11 cellular contexts compared by ENCODE assay signal in genomic region chrX:15202458-15203177, GRCh38.
DNase-seq lines count a peak whose midpoint lies in the region; ATAC-seq and TF ChIP-seq lines count a peak whose summit lies in the region.
"Had no signal": no experiment of that assay in that cellular context is flagged by ENCODE, and none has a peak within 500 bp of the region (broad histone marks: within the 10 kb centered on the region; RNA-seq: fewer than 3 reads in every experiment).

No MANE protein-coding gene starts in this region.

- no peak overlapping the region for H3K14ac ChIP-seq in trophoblast cell (ENCODE audit: low read length)

- H4K91ac ChIP-seq in trophoblast cell (ENCODE audit: low read depth, low read length): no peak overlapping the region

- no peak overlapping the region for H3K18ac ChIP-seq in trophoblast cell (ENCODE audit: low read length)

- DNase-seq in activated CD4-positive, alpha-beta T cell treated with anti-CD3 and anti-CD28 coated beads, Interleukin-2, amount 10 ng/mL, durations not matched to agents 7 days and 5 days: no peak
- no peak for DNase-seq in activated CD4-positive, alpha-beta T cell treated with anti-CD3 and anti-CD28 coated beads, Interleukin-2, amount 50 U/mL, for 4 hours
- DNase-seq in activated T-helper 1 cell treated with anti-CD3 and anti-CD28 coated beads, Interleukin-12 subunit alpha, Interleukin-12 subunit beta, Interleukin-2, Interleukin-4 antibody, amounts not matched to agents 30 ng/mL and 10 ng/mL and 1 ng/mL, durations not matched to agents 14 hours and 24 hours and 36 hours (ENCODE audit: low spot score): no peak
- DNase-seq in retinal pigment epithelial cell (ENCODE audit: low read depth) (peak; percentile 55), trophoblast cell (no peak), Caco-2 (no peak), germinal center (ENCODE audit: low spot score) (no peak)
- DNase-seq: KBM-7, NCI-H82 had no signal

- H2AFZ ChIP-seq in trophoblast cell (ENCODE audit: insufficient read depth, low read length, poor library complexity): no peak overlapping the region

- H2BK12ac ChIP-seq in trophoblast cell (ENCODE audit: low read length): no peak overlapping the region

- peaks cover 10% of the 10 kb centered on the region for H3K27me3 Mint-ChIP-seq in activated CD4-positive, alpha-beta T cell treated with anti-CD3 and anti-CD28 coated beads, Interleukin-2, amount 10 ng/mL, durations not matched to agents 7 days and 5 days
- peaks cover 9% of the 10 kb centered on the region for H3K27me3 Mint-ChIP-seq in activated T-helper 1 cell treated with anti-CD3 and anti-CD28 coated beads, Interleukin-12 subunit alpha, Interleukin-12 subunit beta, Interleukin-2, Interleukin-4 antibody, amounts not matched to agents 30 ng/mL and 10 ng/mL and 1 ng/mL, durations not matched to agents 14 hours and 24 hours and 36 hours (ENCODE audit: insufficient read depth)
- peaks cover 4% of the 10 kb centered on the region for H3K27me3 Mint-ChIP-seq in Caco-2 (ENCODE audit: insufficient read depth, unreplicated experiment)
- H3K27me3 Mint-ChIP-seq: memory B cell had no signal

- no peak overlapping the region for H2AK5ac ChIP-seq in trophoblast cell (ENCODE audit: low read length)

- no peak overlapping the region for H3K4ac ChIP-seq in trophoblast cell (ENCODE audit: low read depth, low read length)

- H3K27me3 ChIP-seq in trophoblast cell (ENCODE audit: insufficient read depth, low read length): no peaks in the 10 kb centered on the region
- H3K27me3 ChIP-seq in Caco-2 (replicated peaks; ENCODE audit: control insufficient read depth, insufficient read depth, low read length): no peaks in the 10 kb centered on the region

- POLR2A ChIA-PET in activated CD4-positive, alpha-beta T cell treated with anti-CD3 and anti-CD28 coated beads, Interleukin-2, amount 10 ng/mL, durations not matched to agents 7 days and 5 days (lab: Charles Lee): no interaction called here
- POLR2A ChIA-PET in Caco-2 (lab: Charles Lee): no interaction called here

- H2BK5ac ChIP-seq in trophoblast cell (ENCODE audit: low read depth, low read length, poor library complexity): no peak overlapping the region

- intact Hi-C loops in activated T-helper 1 cell treated with anti-CD3 and anti-CD28 coated beads, Interleukin-12 subunit alpha, Interleukin-12 subunit beta, Interleukin-2, Interleukin-4 antibody, amounts not matched to agents 30 ng/mL and 10 ng/mL and 1 ng/mL, durations not matched to agents 14 hours and 24 hours and 36 hours (cut with micrococcal nuclease): loop anchor here (5.0 to 10.0 kb wide), 4 partner anchors 405 to 1828 kb away; partner anchors contain the start of gene TCEANC
- intact Hi-C loops in Caco-2 (cut with micrococcal nuclease; ENCODE audit: unreplicated experiment): no loop called here

- no peaks in the 10 kb centered on the region for H3K79me2 ChIP-seq in trophoblast cell (ENCODE audit: control insufficient read depth, insufficient read depth, low read length, poor library complexity)

- H3K4me1 ChIP-seq in trophoblast cell (ENCODE audit: control insufficient read depth in 1 of 2, insufficient read depth in 2 of 2, low read length in 2 of 2) (no peaks in the 10 kb centered on the region), Caco-2 (no peaks in the 10 kb centered on the region)

- no peak overlapping the region for H4K8ac ChIP-seq in trophoblast cell (ENCODE audit: low read depth, low read length)

- no peak overlapping the region for H3K4me3 Mint-ChIP-seq in activated CD4-positive, alpha-beta T cell treated with anti-CD3 and anti-CD28 coated beads, Interleukin-2, amount 10 ng/mL, durations not matched to agents 7 days and 5 days
- no peak overlapping the region for H3K4me3 Mint-ChIP-seq in activated T-helper 1 cell treated with anti-CD3 and anti-CD28 coated beads, Interleukin-12 subunit alpha, Interleukin-12 subunit beta, Interleukin-2, Interleukin-4 antibody, amounts not matched to agents 30 ng/mL and 10 ng/mL and 1 ng/mL, durations not matched to agents 14 hours and 24 hours and 36 hours
- no peak overlapping the region for H3K4me3 Mint-ChIP-seq in Caco-2 (ENCODE audit: unreplicated experiment)
- H3K4me3 Mint-ChIP-seq: memory B cell had no signal

- ATAC-seq in HG02610 (IDR thresholded peaks at IDR 0.05; ENCODE audit: unreplicated experiment): peak; percentile 58

- H3K27ac Mint-ChIP-seq in activated CD4-positive, alpha-beta T cell treated with anti-CD3 and anti-CD28 coated beads, Interleukin-2, amount 10 ng/mL, durations not matched to agents 7 days and 5 days: peak overlapping the region; percentile 87
- H3K27ac Mint-ChIP-seq in activated T-helper 1 cell treated with anti-CD3 and anti-CD28 coated beads, Interleukin-12 subunit alpha, Interleukin-12 subunit beta, Interleukin-2, Interleukin-4 antibody, amounts not matched to agents 30 ng/mL and 10 ng/mL and 1 ng/mL, durations not matched to agents 14 hours and 24 hours and 36 hours: peak overlapping the region; percentile 76
- no peak overlapping the region for H3K27ac Mint-ChIP-seq in Caco-2 (ENCODE audit: unreplicated experiment)
- H3K27ac Mint-ChIP-seq: memory B cell had no signal

- no CpG with 5 or more reads among the region's 2 CpGs for WGBS in trophoblast cell (ENCODE audit: extremely low coverage, insufficient coverage, insufficient read length)

- no peak overlapping the region for H2BK120ac ChIP-seq in trophoblast cell (ENCODE audit: insufficient read depth, low read length, poor library complexity)

- no TSS peak for BruUV-seq in Caco-2 (replicated peaks; lab: Mats Ljungman, UMichigan)

- no peak overlapping the region for H3K23ac ChIP-seq in trophoblast cell (ENCODE audit: low read length)

- H3K9ac ChIP-seq in trophoblast cell (ENCODE audit: low read length): no peak overlapping the region

- H3K9me3 Mint-ChIP-seq in activated CD4-positive, alpha-beta T cell treated with anti-CD3 and anti-CD28 coated beads, Interleukin-2, amount 10 ng/mL, durations not matched to agents 7 days and 5 days: peaks cover 10% of the 10 kb centered on the region
- H3K9me3 Mint-ChIP-seq in activated T-helper 1 cell treated with anti-CD3 and anti-CD28 coated beads, Interleukin-12 subunit alpha, Interleukin-12 subunit beta, Interleukin-2, Interleukin-4 antibody, amounts not matched to agents 30 ng/mL and 10 ng/mL and 1 ng/mL, durations not matched to agents 14 hours and 24 hours and 36 hours: peaks cover 7% of the 10 kb centered on the region
- no peaks in the 10 kb centered on the region for H3K9me3 Mint-ChIP-seq in Caco-2 (ENCODE audit: unreplicated experiment)
- H3K9me3 Mint-ChIP-seq: memory B cell had no signal

- H3K4me3 ChIP-seq in retinal pigment epithelial cell (ENCODE audit: low read length) (no peak overlapping the region), trophoblast cell (ENCODE audit: low read depth, low read length) (no peak overlapping the region), Caco-2 (ENCODE audit: low read depth, low read length) (no peak overlapping the region)

- no peak overlapping the region for H3K27ac ChIP-seq in trophoblast cell (ENCODE audit: low read depth, low read length)

- H3K9me3 ChIP-seq in trophoblast cell (ENCODE audit: insufficient read depth, low read depth, low read length) (no peaks in the 10 kb centered on the region), Caco-2 (no peaks in the 10 kb centered on the region)

- no peak overlapping the region for H4K12ac ChIP-seq in trophoblast cell (ENCODE audit: low read depth, low read length)

- peaks cover 34% of the 10 kb centered on the region for H3K4me1 Mint-ChIP-seq in activated CD4-positive, alpha-beta T cell treated with anti-CD3 and anti-CD28 coated beads, Interleukin-2, amount 10 ng/mL, durations not matched to agents 7 days and 5 days
- peaks cover 35% of the 10 kb centered on the region for H3K4me1 Mint-ChIP-seq in activated T-helper 1 cell treated with anti-CD3 and anti-CD28 coated beads, Interleukin-12 subunit alpha, Interleukin-12 subunit beta, Interleukin-2, Interleukin-4 antibody, amounts not matched to agents 30 ng/mL and 10 ng/mL and 1 ng/mL, durations not matched to agents 14 hours and 24 hours and 36 hours (ENCODE audit: low read depth)
- H3K4me1 Mint-ChIP-seq in Caco-2 (ENCODE audit: low read depth, unreplicated experiment): no peaks in the 10 kb centered on the region

- H3K36me3 ChIP-seq in trophoblast cell (ENCODE audit: control insufficient read depth in 1 of 2, insufficient read depth in 2 of 2, low read length in 2 of 2) (no peaks in the 10 kb centered on the region), Caco-2 (ENCODE audit: control insufficient read depth, insufficient read depth, low read length) (no peaks in the 10 kb centered on the region)

- TF ChIP-seq CTCF in retinal pigment epithelial cell (conservative IDR thresholded peaks at IDR 0.05; ENCODE audit: low read depth, low read length): no peak
- TF ChIP-seq CTCF in Caco-2 (IDR thresholded peaks at IDR 0.05; ENCODE audit: insufficient read depth in 1 of 2, low read depth in 1 of 2, low read length in 1 of 2, severe bottlenecking in 1 of 2, unreplicated experiment in 1 of 2): no peak

- H3K79me1 ChIP-seq in trophoblast cell (ENCODE audit: low read length): no peaks in the 10 kb centered on the region

- H3K4me2 ChIP-seq in trophoblast cell (ENCODE audit: low read length): no peak overlapping the region

- peaks cover 8% of the 10 kb centered on the region for H3K36me3 Mint-ChIP-seq in activated CD4-positive, alpha-beta T cell treated with anti-CD3 and anti-CD28 coated beads, Interleukin-2, amount 10 ng/mL, durations not matched to agents 7 days and 5 days (ENCODE audit: low read depth)
- peaks cover 6% of the 10 kb centered on the region for H3K36me3 Mint-ChIP-seq in activated T-helper 1 cell treated with anti-CD3 and anti-CD28 coated beads, Interleukin-12 subunit alpha, Interleukin-12 subunit beta, Interleukin-2, Interleukin-4 antibody, amounts not matched to agents 30 ng/mL and 10 ng/mL and 1 ng/mL, durations not matched to agents 14 hours and 24 hours and 36 hours (ENCODE audit: low read depth)
- no peaks in the 10 kb centered on the region for H3K36me3 Mint-ChIP-seq in Caco-2 (ENCODE audit: insufficient read depth, unreplicated experiment)
- H3K36me3 Mint-ChIP-seq: memory B cell had no signal

- CTCF ChIA-PET in activated CD4-positive, alpha-beta T cell treated with anti-CD3 and anti-CD28 coated beads, Interleukin-2, amount 10 ng/mL, durations not matched to agents 7 days and 5 days (lab: Charles Lee): interaction anchor here (0.6 to 0.7 kb wide), 2 partner anchors 17 to 33 kb away, joined by 3 to 4 read pairs; no protein-coding TSS in a partner anchor
- CTCF ChIA-PET in Caco-2 (lab: Charles Lee): no interaction called here
